ENCODE assay signal across 24 cellular contexts in genomic region chr2:152825834-152826233, GRCh38.
DNase-seq lines count a peak whose midpoint lies in the region; ATAC-seq and TF ChIP-seq lines count a peak whose summit lies in the region.
"Had no signal": no experiment of that assay in that cellular context is flagged by ENCODE, and none has a peak within 500 bp of the region (broad histone marks: within the 10 kb centered on the region; RNA-seq: fewer than 3 reads in every experiment).

No MANE protein-coding gene starts in this region.

- no peak overlapping the region for H2AK9ac ChIP-seq in IMR-90 (replicated peaks; ENCODE audit: low read depth, low read length, poor library complexity)

- no peak overlapping the region for H2AK5ac ChIP-seq in IMR-90 (ENCODE audit: low read depth, low read length)

- H3K27me3 ChIP-seq in IMR-90 (ENCODE audit: control insufficient read depth, insufficient read depth, low read length) (no peaks in the 10 kb centered on the region), sigmoid colon (no peaks in the 10 kb centered on the region), body of pancreas (no peaks in the 10 kb centered on the region)
- H3K27me3 ChIP-seq: BE2C, thyroid gland had no signal

- peak in 1 of 4 donors; percentile 70 for TF ChIP-seq EP300 in sigmoid colon (IDR thresholded peaks at IDR 0.05)

- H3K4ac ChIP-seq in IMR-90 (ENCODE audit: low read depth, low read length): no peak overlapping the region

- POLR2A ChIA-PET in IMR-90 (lab: Charles Lee; ENCODE audit: unreplicated experiment): no interaction called here

- H4K8ac ChIP-seq in IMR-90 (ENCODE audit: low read depth in 2 of 2, low read length in 2 of 2): peak overlapping the region; percentile 28 to 56; a peak in 2 of 4 replicates

- no peak for TF ChIP-seq CTCF in IMR-90 (conservative IDR thresholded peaks at IDR 0.05; ENCODE audit: low read depth, low read length)
- TF ChIP-seq CTCF in fibroblast of mammary gland (conservative IDR thresholded peaks at IDR 0.05; ENCODE audit: control insufficient read depth, insufficient read depth, low read depth, low read length): no peak
- TF ChIP-seq CTCF in sigmoid colon (IDR thresholded peaks at IDR 0.05): no peak
- no peak for TF ChIP-seq CTCF in body of pancreas (IDR thresholded peaks at IDR 0.05)

- no peak overlapping the region for H3K14ac ChIP-seq in IMR-90 (replicated peaks; ENCODE audit: low read depth, low read length)

- H2BK15ac ChIP-seq in IMR-90 (ENCODE audit: low read depth, low read length): no peak overlapping the region

- peak overlapping the region; percentile 12; the same call in 1 of the 2 replicates for H4K91ac ChIP-seq in IMR-90 (ENCODE audit: insufficient read depth, low read depth, low read length)

- H3K9me3 ChIP-seq in IMR-90 (ENCODE audit: control insufficient read depth, insufficient read depth, low read length): no peaks in the 10 kb centered on the region
- H3K9me3 ChIP-seq in sigmoid colon: no peaks in the 10 kb centered on the region
- no peaks in the 10 kb centered on the region for H3K9me3 ChIP-seq in body of pancreas
- H3K9me3 ChIP-seq: BE2C, thyroid gland had no signal

- H2AFZ ChIP-seq in IMR-90 (replicated peaks; ENCODE audit: low read length, poor library complexity): no peak overlapping the region

- TF ChIP-seq POLR2A in IMR-90 (IDR thresholded peaks at IDR 0.05; ENCODE audit: low read depth, low read length): no peak
- TF ChIP-seq POLR2A in sigmoid colon (IDR thresholded peaks at IDR 0.05): no peak
- TF ChIP-seq POLR2A in body of pancreas (IDR thresholded peaks at IDR 0.05): no peak

- no peaks in the 10 kb centered on the region for H3K79me1 ChIP-seq in IMR-90 (ENCODE audit: low read depth in 1 of 2, low read length in 2 of 2)

- no peaks in the 10 kb centered on the region for H4K20me1 ChIP-seq in IMR-90 (ENCODE audit: insufficient read depth, low read length)

- H3K9ac ChIP-seq in IMR-90 (ENCODE audit: low read depth, low read length): no peak overlapping the region

- ATAC-seq in IMR-90 (ENCODE audit: low read depth) (peak; percentile 67), body of pancreas (no peak)
- ATAC-seq: HCT116; right cardiac atrium; stimulated activated effector memory CD8-positive, alpha-beta T cell treated with anti-CD3 and anti-CD28 coated beads, Interleukin-12 subunit alpha, Interleukin-12 subunit beta, amount 100 ng/mL, for 72 hours; T-cell had no signal

- no CpG with 5 or more reads among the region's 3 CpGs for WGBS in IMR-90 (ENCODE audit: extremely low coverage in 2 of 2, insufficient read length in 1 of 2), 2 experiments
- 73 to 87% methylated on average over 3 of the region's 3 CpGs for WGBS in sigmoid colon, 2 donors
- 38 to 55% methylated on average over 3 of the region's 3 CpGs for WGBS in body of pancreas, 2 donors

- H4K5ac ChIP-seq in IMR-90 (ENCODE audit: low read depth, low read length): peak overlapping the region; percentile 89; the same call in 1 of the 2 replicates

- H3K4me2 ChIP-seq in IMR-90 (ENCODE audit: low read depth, low read length): no peak overlapping the region; the same call in 1 of the 2 replicates

- in situ Hi-C loops in IMR-90 (cut with MboI; ENCODE audit: low sequenced_read_pairs): no loop called here

- no peak overlapping the region for H3K56ac ChIP-seq in IMR-90 (ENCODE audit: extremely low read depth, insufficient read depth, low read length)

- BruUV-seq in IMR-90 (replicated peaks; lab: Mats Ljungman, UMichigan): no TSS peak

- H3K36me3 ChIP-seq in IMR-90 (ENCODE audit: control insufficient read depth, insufficient read depth, low read length) (no peaks in the 10 kb centered on the region), sigmoid colon (no peaks in the 10 kb centered on the region), body of pancreas (replicated peaks in 1 of 2; ENCODE audit: insufficient read depth in 1 of 2, low read depth in 2 of 2) (no peaks in the 10 kb centered on the region)
- H3K36me3 ChIP-seq: BE2C, thyroid gland had no signal

- intact Hi-C loops in IMR-90 (cut with micrococcal nuclease) (loop anchor here (2.0 kb wide), 1 partner anchor 63 kb away; no protein-coding TSS in a partner anchor), sigmoid colon (cut with DNase I) (no loop called here), body of pancreas (cut with DNase I) (no loop called here)

- H3K9me1 ChIP-seq in IMR-90 (ENCODE audit: insufficient read depth, low read length): no peaks in the 10 kb centered on the region

- peak overlapping the region; percentile 92 for H3K18ac ChIP-seq in IMR-90 (ENCODE audit: low read depth, low read length)

- peaks cover 8% of the 10 kb centered on the region; the same call in 1 of the 2 replicates for H3K4me1 ChIP-seq in IMR-90 (ENCODE audit: control insufficient read depth, insufficient read depth, low read length)
- peaks cover 0 to 49% (median 32%) of the 10 kb centered on the region in 4 donors for H3K4me1 ChIP-seq in sigmoid colon
- peaks cover 6% of the 10 kb centered on the region for H3K4me1 ChIP-seq in body of pancreas
- H3K4me1 ChIP-seq: BE2C, thyroid gland had no signal

- no peak overlapping the region for H3K4me3 ChIP-seq in IMR-90 (ENCODE audit: insufficient read depth, low read depth, low read length)
- H3K4me3 ChIP-seq in fibroblast of mammary gland (ENCODE audit: control insufficient read depth, low read depth, low read length): no peak overlapping the region
- no peak overlapping the region for H3K4me3 ChIP-seq in sigmoid colon
- no peak overlapping the region for H3K4me3 ChIP-seq in body of pancreas
- H3K4me3 ChIP-seq: thyroid gland had no signal

- no peak overlapping the region for H3K23ac ChIP-seq in IMR-90 (ENCODE audit: low read depth, low read length)

- peak; percentile 95 for DNase-seq in EH (ENCODE audit: low read depth)
- peak; percentile 24 for DNase-seq in IMR-90
- DNase-seq in fibroblast of mammary gland (ENCODE audit: low read depth): peak; percentile 13
- no peak for DNase-seq in sigmoid colon
- no peak for DNase-seq in NCI-H510A (lab: John Stamatoyannopoulos, UW)
- no peak for DNase-seq in body of pancreas
- DNase-seq in DMS53 (lab: John Stamatoyannopoulos, UW): no peak
- DNase-seq: activated CD4-positive, alpha-beta T cell treated with anti-CD3 and anti-CD28 coated beads, Interleukin-2, amount 10 ng/mL, durations not matched to agents 7 days and 5 days; activated CD8-positive, alpha-beta memory T cell treated with anti-CD3 and anti-CD28 coated beads, Interleukin-2, amount 50 U/mL, for 4 hours; activated effector memory CD4-positive, alpha-beta T cell treated with anti-CD3 and anti-CD28 coated beads, Interleukin-2, amount 50 U/mL, for 16 hours; BE2C; caudate nucleus; erythroblast; GDM1; MV-4-11; NCI-H2081; NCI-H524; nucleus accumbens; right cardiac atrium; T-cell; thyroid gland had no signal

- H2BK120ac ChIP-seq in IMR-90 (ENCODE audit: low read depth, low read length): 0 out of 2 replicates have a peak overlapping the region, but pooled peaks have one; percentile 1

- no peak for TF ChIP-seq RAD21 in IMR-90 (IDR thresholded peaks at IDR 0.05; ENCODE audit: low read length)

- H2BK20ac ChIP-seq in IMR-90 (ENCODE audit: low read depth, low read length): no peak overlapping the region

- H2BK5ac ChIP-seq in IMR-90 (ENCODE audit: low read depth, low read length, poor library complexity, severe bottlenecking): peak overlapping the region; percentile 68

- CTCF ChIA-PET in IMR-90 (lab: Yijun Ruan, JAX): no interaction called here

- dilution Hi-C loops in IMR-90 (cut with HindIII; ENCODE audit: low sequenced_read_pairs, unreplicated experiment): no loop called here

- H3K27ac ChIP-seq in IMR-90 (ENCODE audit: insufficient read depth, low read length) (peak overlapping the region; percentile 61), sigmoid colon (peak overlapping the region in 3 of 4 donors; percentile 25 to 68 (median 60)), body of pancreas (no peak overlapping the region)
- H3K27ac ChIP-seq: HL-60, thyroid gland had no signal

TF ChIP-seq in IMR-90, 13 proteins besides CTCF, POLR2A, EP300 and RAD21:
- TF ChIP-seq BHLHE40 (IDR thresholded peaks at IDR 0.05; ENCODE audit: low read depth, low read length) (no peak), ELK1 (IDR thresholded peaks at IDR 0.05; ENCODE audit: borderline replicate concordance, low read depth, low read length) (no peak), MXI1 (IDR thresholded peaks at IDR 0.05; ENCODE audit: borderline replicate concordance, low read depth, low read length) (no peak), SMC3 (IDR thresholded peaks at IDR 0.05; ENCODE audit: low read depth, low read length) (no peak), RFX5 (IDR thresholded peaks at IDR 0.05; ENCODE audit: low read depth, low read length) (no peak), MAFK (IDR thresholded peaks at IDR 0.05; ENCODE audit: low read depth, low read length) (no peak), RCOR1 (IDR thresholded peaks at IDR 0.05; ENCODE audit: insufficient replicate concordance, low read length) (no peak), NFE2L2 (IDR thresholded peaks at IDR 0.05; ENCODE audit: low read depth, low read length) (no peak), FOS (IDR thresholded peaks at IDR 0.05; ENCODE audit: low read depth, low read length) (no peak), MAZ (IDR thresholded peaks at IDR 0.05; ENCODE audit: borderline replicate concordance, low read depth, low read length) (no peak), CEBPB (IDR thresholded peaks at IDR 0.05; ENCODE audit: low read depth, low read length) (no peak), CHD1 (IDR thresholded peaks at IDR 0.05; ENCODE audit: low read depth, low read length) (no peak), USF2 (IDR thresholded peaks at IDR 0.05; ENCODE audit: low read depth, low read length) (no peak)

Comparison
In these comparisons a context has a peak if more than half of its experiments do, and no peak if none do; other contexts are left out.
1. DNase-seq: peak in EH (single experiment), IMR-90 (single experiment) and fibroblast of mammary gland (single experiment); none in sigmoid colon (single experiment), NCI-H510A (single experiment), body of pancreas (0 of 4) and DMS53 (single experiment).
2. H3K27ac ChIP-seq: peak in IMR-90 (single experiment) and sigmoid colon (3 of 4); none in body of pancreas (0 of 4).